In the genomic region with DNA sequence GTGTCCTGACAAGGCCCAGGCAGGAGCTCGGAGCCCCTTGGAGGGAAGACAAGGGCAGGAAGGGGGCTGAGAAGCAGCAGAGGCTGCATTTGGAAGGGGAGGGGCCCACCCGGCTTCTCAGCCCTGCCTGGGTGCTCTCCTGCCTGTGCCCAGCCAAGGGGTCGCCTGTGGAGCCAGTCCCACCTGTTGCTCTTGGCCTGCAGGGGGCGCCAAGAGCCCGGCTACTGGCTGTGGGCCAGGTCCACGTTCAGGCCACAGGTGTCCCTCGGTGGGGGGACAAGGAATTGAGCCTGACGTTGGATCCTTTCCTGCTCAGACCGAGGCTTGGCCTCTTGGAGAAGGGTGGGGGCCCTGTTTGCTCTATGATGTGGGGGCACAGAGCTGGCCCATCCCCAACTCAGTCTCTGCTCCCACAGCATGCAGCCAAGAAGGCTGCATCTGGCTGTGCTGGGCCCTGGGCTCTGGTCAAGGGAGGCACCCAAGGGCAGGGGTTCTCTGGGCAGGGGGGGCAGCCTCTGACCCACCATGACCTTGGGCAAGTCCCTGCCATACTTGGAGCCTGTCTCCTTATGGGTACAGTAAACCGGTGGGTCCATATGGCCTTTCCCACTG, we compare ENCODE assay signal across 8 cellular contexts. TPM values are rescaled to one million over a fixed set of nuclear protein-coding genes. Genes with fewer than 3 reads are reported as not detected.
DNase-seq lines count a peak whose midpoint lies in the region; ATAC-seq, FAIRE-seq and TF ChIP-seq lines count a peak whose summit lies in the region.

No MANE protein-coding gene starts in this region.

- no peak overlapping the region for H3K27ac ChIP-seq in small intestine (ENCODE audit: low read depth in 1 of 2, low read length in 1 of 2)

- ATAC-seq in GM21390 (IDR thresholded peaks at IDR 0.05; ENCODE audit: unreplicated experiment) (no peak), GM21447 (IDR thresholded peaks at IDR 0.05; ENCODE audit: unreplicated experiment) (no peak)

- FAIRE-seq in small intestine (lab: Jason Lieb, UNC) = no peak

- no peaks in the 10 kb centered on the region for H3K27me3 ChIP-seq in small intestine (ENCODE audit: control insufficient read depth in 2 of 2, insufficient read depth in 2 of 2, low read length in 2 of 2)

- WGBS in small intestine, 3 donors = 10 to 21% (median 20%) methylated on average over 9 to 10 of the region's 10 CpGs

- no peaks in the 10 kb centered on the region for H3K9me3 ChIP-seq in small intestine (ENCODE audit: control insufficient read depth, low read depth)

- TF ChIP-seq CTCF in foreskin fibroblast (IDR thresholded peaks at IDR 0.05; ENCODE audit: low read depth, low read length) = peak; percentile 65

- H3K4me1 ChIP-seq in small intestine (ENCODE audit: control insufficient read depth in 2 of 2, insufficient read depth in 1 of 2, low read depth in 1 of 2, low read length in 1 of 2) = no peaks in the 10 kb centered on the region

- no peak overlapping the region for H3K4me3 ChIP-seq in foreskin fibroblast (ENCODE audit: low read depth in 1 of 2, low read length in 2 of 2)
- H3K4me3 ChIP-seq in small intestine (ENCODE audit: low read depth in 1 of 2, low read length in 2 of 2) = no peak overlapping the region

- H3K36me3 ChIP-seq in small intestine (ENCODE audit: control insufficient read depth in 2 of 2, insufficient read depth in 2 of 2, low read length in 2 of 2) = no peaks in the 10 kb centered on the region

- DNase-seq in NCI-H82 (lab: John Stamatoyannopoulos, UW) (peak; percentile 85), NCI-H82 treated with DMSO at 0.1 percent for 48 hours (lab: John Stamatoyannopoulos, UW; ENCODE audit: unreplicated experiment) (no peak), NCI-H748 treated with DMSO at 0.1 percent for 48 hours (lab: John Stamatoyannopoulos, UW) (peak; percentile 14), foreskin fibroblast (no peak), small intestine (peak; percentile 36)
- peak; percentile 64 for DNase-seq in activated T-cell treated with anti-CD3 and anti-CD28 coated beads, Interleukin-2, amount 50 U/mL, for 1 hour

RNA-seq across cellular contexts. Expression of gene WNT4, which starts 10.9 kb away (rescaled TPM):
- polyA plus RNA-seq in small intestine = 1 to 10 TPM in 1 of 3 donors, under 1 TPM in 1, not detected in 1; 0.81 to 1.3 TPM

Comparison
In these comparisons a context has a peak if more than half of its experiments do, and no peak if none do; other contexts are left out.
1. DNase-seq: peak in NCI-H82 (single experiment), NCI-H748 treated with DMSO at 0.1 percent for 48 hours (single experiment), activated T-cell treated with anti-CD3 and anti-CD28 coated beads, Interleukin-2, amount 50 U/mL, for 1 hour (single experiment) and small intestine (single experiment); none in NCI-H82 treated with DMSO at 0.1 percent for 48 hours (single experiment) and foreskin fibroblast (0 of 2).